ENCODE assay signal across 15 cellular contexts in the genomic region with DNA sequence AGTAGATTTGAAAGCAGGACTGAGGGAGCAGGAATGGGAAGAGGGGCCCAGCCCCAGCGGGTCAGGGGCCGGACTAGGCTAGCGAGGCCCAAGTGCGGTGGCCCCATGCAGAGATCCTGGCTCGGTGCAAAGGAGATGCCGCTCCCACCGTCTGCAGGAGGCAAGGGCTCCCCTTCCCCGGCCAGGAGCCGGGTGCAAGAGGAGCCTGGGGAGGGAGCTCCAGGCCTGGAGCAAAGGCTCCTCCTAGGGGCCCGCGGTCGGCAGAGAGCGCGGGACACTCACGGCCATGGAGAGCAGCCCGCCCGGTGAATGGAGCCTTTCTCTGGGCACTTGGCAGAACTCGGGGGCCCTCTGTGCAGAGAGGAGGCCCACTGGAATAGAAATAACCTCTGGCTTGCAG. TPM values are rescaled to one million over a fixed set of nuclear protein-coding genes. Genes with fewer than 3 reads are reported as not detected.
A peak's percentile ranks its signal among the peaks of the same experiment; 100 is the strongest.
DNase-seq lines count a peak whose midpoint lies in the region; ATAC-seq and TF ChIP-seq lines count a peak whose summit lies in the region.
"Had no signal": no experiment of that assay in that cellular context is flagged by ENCODE, and none has a peak within 500 bp of the region (broad histone marks: within the 10 kb centered on the region; RNA-seq: fewer than 3 reads in every experiment).

No MANE protein-coding gene starts in this region.

- peak overlapping the region; percentile 94 for H3K18ac ChIP-seq in neuronal stem cell (ENCODE audit: low read length)

- H3K79me2 ChIP-seq in MM.1S (ENCODE audit: low read length): no peaks in the 10 kb centered on the region

- no peaks in the 10 kb centered on the region for H4K20me1 ChIP-seq in MM.1S (ENCODE audit: insufficient read depth, low read length)

- H2BK5ac ChIP-seq in neuronal stem cell (ENCODE audit: low read length): no peak overlapping the region

- H3K36me3 ChIP-seq in neuronal stem cell (replicated peaks in 1 of 2; ENCODE audit: control insufficient read depth in 2 of 2, insufficient read depth in 2 of 2, low read length in 2 of 2): no peaks in the 10 kb centered on the region
- H3K36me3 ChIP-seq in MM.1S (replicated peaks; ENCODE audit: insufficient read depth, low read length): no peaks in the 10 kb centered on the region
- H3K36me3 ChIP-seq: uterus had no signal

- H3K27me3 ChIP-seq in AG04450 (ENCODE audit: control insufficient read depth, insufficient read depth, low read length) (no peaks in the 10 kb centered on the region), neuronal stem cell (ENCODE audit: control insufficient read depth in 3 of 3, insufficient read depth in 3 of 3, low read depth in 1 of 3, low read length in 3 of 3) (no peaks in the 10 kb centered on the region), MM.1S (replicated peaks; ENCODE audit: insufficient read depth, low read length) (no peaks in the 10 kb centered on the region)
- H3K27me3 ChIP-seq: uterus had no signal

- ATAC-seq in GM19455 (IDR thresholded peaks at IDR 0.05; ENCODE audit: unreplicated experiment): no peak
- ATAC-seq: activated naive CD8-positive, alpha-beta T cell treated with anti-CD3 and anti-CD28 coated beads, Interleukin-2, amount 50 U/mL, for 24 hours had no signal

- no peak overlapping the region for H2BK120ac ChIP-seq in neuronal stem cell (ENCODE audit: low read depth, low read length)

- H3K27ac ChIP-seq in AG04450 (ENCODE audit: low read depth, low read length): peak overlapping the region; percentile 0
- H3K27ac ChIP-seq in neuronal stem cell (replicated peaks; ENCODE audit: low read length): no peak overlapping the region
- H3K27ac ChIP-seq in MM.1S (ENCODE audit: low read length): no peak overlapping the region
- H3K27ac ChIP-seq: epithelial cell of prostate had no signal

- H2AK5ac ChIP-seq in neuronal stem cell (ENCODE audit: low read depth, low read length): no peak overlapping the region

- no peak overlapping the region for H3K4ac ChIP-seq in neuronal stem cell (ENCODE audit: low read length)

- no peak overlapping the region for H2BK15ac ChIP-seq in neuronal stem cell (ENCODE audit: low read length)

- no peak for DNase-seq in AG04450 (ENCODE audit: low read depth, low spot score)
- peak in 44 of 56 donors; percentile 13 to 84 (median 54) for DNase-seq in amygdala (lab: John Stamatoyannopoulos, UW)
- peak; percentile 71 for DNase-seq in globus pallidus (ENCODE audit: low spot score)
- DNase-seq in neuronal stem cell (ENCODE audit: low spot score): no peak
- no peak for DNase-seq in MM.1S
- no peak for DNase-seq in HT-29 (ENCODE audit: low spot score)
- DNase-seq in ureter (ENCODE audit: low spot score): no peak
- DNase-seq: activated CD8-positive, alpha-beta memory T cell treated with anti-CD3 and anti-CD28 coated beads, Interleukin-2, amount 50 U/mL, for 4 hours; activated naive CD8-positive, alpha-beta T cell treated with anti-CD3 and anti-CD28 coated beads, Interleukin-2, amount 50 U/mL, for 24 hours; HCEC 1CT; NCI-H1436 treated with DMSO at 0.1 percent for 48 hours; NCI-H510A treated with DMSO at 0.1 percent for 48 hours; uterus had no signal

- no peak overlapping the region for H3K14ac ChIP-seq in neuronal stem cell (ENCODE audit: low read length)

- H2AFZ ChIP-seq in neuronal stem cell (ENCODE audit: low read length): peak overlapping the region; percentile 54
- H2AFZ ChIP-seq in MM.1S (ENCODE audit: low read length): no peak overlapping the region

- H3K4me2 ChIP-seq in neuronal stem cell (ENCODE audit: insufficient read depth, low read length, poor library complexity, severe bottlenecking): no peak overlapping the region
- H3K4me2 ChIP-seq in MM.1S (ENCODE audit: low read depth, low read length): no peak overlapping the region

- CTCF ChIA-PET in AG04450 (lab: Charles Lee): no interaction called here

- no peak overlapping the region for H4K8ac ChIP-seq in neuronal stem cell (ENCODE audit: low read depth, low read length)

- H3K79me1 ChIP-seq in neuronal stem cell (ENCODE audit: low read depth, low read length): no peaks in the 10 kb centered on the region

- peaks cover 2 to 9% of the 10 kb centered on the region in 2 donors for H3K4me1 ChIP-seq in neuronal stem cell (ENCODE audit: control insufficient read depth in 2 of 2, insufficient read depth in 1 of 2, low read depth in 1 of 2, low read length in 2 of 2)
- H3K4me1 ChIP-seq in MM.1S (ENCODE audit: low read length): peaks cover 19% of the 10 kb centered on the region

- H3F3A ChIP-seq in MM.1S (ENCODE audit: insufficient read depth, low read length): 0 out of 2 replicates have a peak, but pooled peaks cover 2% of the 10 kb centered on the region

- peaks cover 22% of the 10 kb centered on the region for H3K9me3 ChIP-seq in AG04450 (ENCODE audit: control insufficient read depth, insufficient read depth, low read length)
- peaks cover 6 to 21% of the 10 kb centered on the region in 2 donors for H3K9me3 ChIP-seq in neuronal stem cell (replicated peaks in 1 of 2; ENCODE audit: control insufficient read depth in 2 of 2, insufficient read depth in 1 of 2, low read depth in 1 of 2, low read length in 2 of 2)
- no peaks in the 10 kb centered on the region for H3K9me3 ChIP-seq in MM.1S (replicated peaks; ENCODE audit: insufficient read depth, low read length)
- H3K9me3 ChIP-seq: uterus had no signal

- no peak overlapping the region for H4K91ac ChIP-seq in neuronal stem cell (ENCODE audit: low read depth, low read length, poor library complexity)

- H3K9ac ChIP-seq in neuronal stem cell (ENCODE audit: low read depth, low read length, poor library complexity): no peak overlapping the region
- H3K9ac ChIP-seq in MM.1S (ENCODE audit: low read length): no peak overlapping the region

- POLR2A ChIA-PET in AG04450 (lab: Yijun Ruan, JAX): no interaction called here

- H2BK12ac ChIP-seq in neuronal stem cell (ENCODE audit: low read length): no peak overlapping the region

- TF ChIP-seq CTCF in AG04450 (IDR thresholded peaks at IDR 0.05; ENCODE audit: low read depth, low read length) (no peak), MM.1S (IDR thresholded peaks at IDR 0.05; ENCODE audit: low read length) (no peak)

- no peak overlapping the region for H3K23ac ChIP-seq in neuronal stem cell (ENCODE audit: low read depth, low read length, poor library complexity)

- WGBS in neuronal stem cell (ENCODE audit: extremely low coverage in 2 of 2, insufficient read length in 2 of 2, insufficient replicate concordance in 1 of 2), 2 donors: no CpG with 5 or more reads among the region's 18 CpGs

- no peaks in the 10 kb centered on the region for H3K9me2 ChIP-seq in MM.1S (replicated peaks; ENCODE audit: insufficient read depth, low read length)

- no peak overlapping the region for H3K4me3 ChIP-seq in AG04450 (ENCODE audit: low read depth, low read length)
- H3K4me3 ChIP-seq in neuronal stem cell (ENCODE audit: low read length in 2 of 2): no peak overlapping the region
- no peak overlapping the region for H3K4me3 ChIP-seq in MM.1S (ENCODE audit: low read length)
- H3K4me3 ChIP-seq: uterus had no signal

RNA-seq across cellular contexts. Expression of gene USP3, which starts 43.2 kb away (rescaled TPM):
- 24.0 and 30.7 TPM in 2 replicates for polyA plus RNA-seq in AG04450 (2011; rRNA removed)
- 38.2 and 45.0 TPM in 2 replicates for polyA minus RNA-seq in AG04450 (2011; rRNA and poly(A)+ RNA removed)
- polyA plus RNA-seq in neuronal stem cell (2013, experiment 1 of 2): 45.2 TPM
- polyA plus RNA-seq in neuronal stem cell (2013, experiment 2 of 2): 48.2 TPM
- total RNA-seq in HT-29 (2014; rRNA removed; shearing (Covaris generic)): 39.4 and 47.6 TPM in 2 replicates
- 107 TPM for total RNA-seq in ureter

Comparison
In these comparisons a context has a peak if more than half of its experiments do, and no peak if none do; other contexts are left out.
1. DNase-seq: peak in amygdala (44 of 56) and globus pallidus (single experiment); none in AG04450 (single experiment), neuronal stem cell (single experiment), MM.1S (single experiment), HT-29 (single experiment) and ureter (single experiment).